14 cellular contexts compared by ENCODE assay signal in genomic region chr7:118250860-118251494, GRCh38. TPM values are rescaled to one million over a fixed set of nuclear protein-coding genes. Genes with fewer than 3 reads are reported as not detected.
DNase-seq lines count a peak whose midpoint lies in the region; ATAC-seq and TF ChIP-seq lines count a peak whose summit lies in the region.
"Had no signal": no experiment of that assay in that cellular context is flagged by ENCODE, and none has a peak within 500 bp of the region (broad histone marks: within the 10 kb centered on the region; RNA-seq: fewer than 3 reads in every experiment).

No MANE protein-coding gene starts in this region.

- no peak overlapping the region for H3K27ac Mint-ChIP-seq in glutamatergic neuron (ENCODE audit: unreplicated experiment)
- H3K27ac Mint-ChIP-seq: activated CD4-positive, alpha-beta memory T cell treated with anti-CD3 and anti-CD28 coated beads, Interleukin-2, amount 10 ng/mL, durations not matched to agents 7 days and 5 days; activated naive CD4-positive, alpha-beta T cell treated with anti-CD3 and anti-CD28 coated beads, Interleukin-2, amount 10 ng/mL, durations not matched to agents 7 days and 5 days; stimulated activated naive B cell treated with anti-CD40 and anti-IgM and Interleukin-4, amounts not matched to agents 10 μg/mL and 1 μg/mL and 100 μg/mL, for 72 hours had no signal

- peaks cover 2% of the 10 kb centered on the region for H3K27me3 Mint-ChIP-seq in glutamatergic neuron (ENCODE audit: unreplicated experiment)
- H3K27me3 Mint-ChIP-seq: activated naive CD4-positive, alpha-beta T cell treated with anti-CD3 and anti-CD28 coated beads, Interleukin-2, amount 10 ng/mL, durations not matched to agents 7 days and 5 days had no signal

- no peak overlapping the region for H3K4ac ChIP-seq in IMR-90 (ENCODE audit: low read depth, low read length)

- H4K20me1 ChIP-seq in IMR-90 (ENCODE audit: insufficient read depth, low read length) = no peaks in the 10 kb centered on the region

- H2BK120ac ChIP-seq in IMR-90 (ENCODE audit: low read depth, low read length) = no peak overlapping the region

- TF ChIP-seq POLR2A in IMR-90 (IDR thresholded peaks at IDR 0.05; ENCODE audit: low read depth, low read length) = no peak
- no peak for TF ChIP-seq POLR2A in transverse colon (IDR thresholded peaks at IDR 0.05)

- DNase-seq in AG09309 (ENCODE audit: low read depth) (no peak), IMR-90 (no peak), glutamatergic neuron (no peak), NCI-H446 (lab: John Stamatoyannopoulos, UW) (no peak), transverse colon (no peak)
- DNase-seq in effector CD4-positive, alpha-beta T cell = no peak
- DNase-seq: activated CD4-positive, alpha-beta memory T cell treated with anti-CD3 and anti-CD28 coated beads, Interleukin-2, amount 10 ng/mL, durations not matched to agents 7 days and 5 days; activated naive CD4-positive, alpha-beta T cell treated with anti-CD3 and anti-CD28 coated beads, Interleukin-2, amount 10 ng/mL, durations not matched to agents 7 days and 5 days; NCI-H187 treated with DMSO at 0.1 percent for 48 hours; stimulated activated CD4-positive, alpha-beta T cell treated with anti-CD3 and anti-CD28 coated beads, Interleukin-2, amount 100 ng/mL, for 24 hours; stimulated activated naive B cell treated with anti-CD40 and anti-IgM and Interleukin-4, amounts not matched to agents 10 μg/mL and 1 μg/mL and 100 μg/mL, for 72 hours had no signal

- no peak overlapping the region for H2AK5ac ChIP-seq in IMR-90 (ENCODE audit: low read depth, low read length)

- H3K36me3 ChIP-seq in IMR-90 (ENCODE audit: control insufficient read depth, insufficient read depth, low read length) (no peaks in the 10 kb centered on the region), transverse colon (no peaks in the 10 kb centered on the region)

- TF ChIP-seq RAD21 in IMR-90 (IDR thresholded peaks at IDR 0.05; ENCODE audit: low read length) = no peak

- H3K4me2 ChIP-seq in IMR-90 (ENCODE audit: low read depth, low read length) = no peak overlapping the region

- no peak overlapping the region for H2BK5ac ChIP-seq in IMR-90 (ENCODE audit: low read depth, low read length, poor library complexity, severe bottlenecking)

- no peak overlapping the region for H2AK9ac ChIP-seq in IMR-90 (replicated peaks; ENCODE audit: low read depth, low read length, poor library complexity)

- no peak overlapping the region for H4K5ac ChIP-seq in IMR-90 (ENCODE audit: low read depth, low read length)

- H3K4me3 Mint-ChIP-seq in glutamatergic neuron (ENCODE audit: unreplicated experiment) = no peak overlapping the region
- H3K4me3 Mint-ChIP-seq: activated CD4-positive, alpha-beta memory T cell treated with anti-CD3 and anti-CD28 coated beads, Interleukin-2, amount 10 ng/mL, durations not matched to agents 7 days and 5 days; activated naive CD4-positive, alpha-beta T cell treated with anti-CD3 and anti-CD28 coated beads, Interleukin-2, amount 10 ng/mL, durations not matched to agents 7 days and 5 days; stimulated activated naive B cell treated with anti-CD40 and anti-IgM and Interleukin-4, amounts not matched to agents 10 μg/mL and 1 μg/mL and 100 μg/mL, for 72 hours had no signal

- H3K14ac ChIP-seq in IMR-90 (replicated peaks; ENCODE audit: low read depth, low read length) = no peak overlapping the region

- H3K4me1 Mint-ChIP-seq in glutamatergic neuron (ENCODE audit: low read depth, unreplicated experiment) = no peaks in the 10 kb centered on the region
- H3K4me1 Mint-ChIP-seq: activated CD4-positive, alpha-beta memory T cell treated with anti-CD3 and anti-CD28 coated beads, Interleukin-2, amount 10 ng/mL, durations not matched to agents 7 days and 5 days; activated naive CD4-positive, alpha-beta T cell treated with anti-CD3 and anti-CD28 coated beads, Interleukin-2, amount 10 ng/mL, durations not matched to agents 7 days and 5 days; stimulated activated naive B cell treated with anti-CD40 and anti-IgM and Interleukin-4, amounts not matched to agents 10 μg/mL and 1 μg/mL and 100 μg/mL, for 72 hours had no signal

- H2AFZ ChIP-seq in IMR-90 (replicated peaks; ENCODE audit: low read length, poor library complexity) = no peak overlapping the region

- no peak overlapping the region for H2BK20ac ChIP-seq in IMR-90 (ENCODE audit: low read depth, low read length)

- no peak overlapping the region for H3K18ac ChIP-seq in IMR-90 (ENCODE audit: low read depth, low read length)

- H3K9me3 ChIP-seq in IMR-90 (ENCODE audit: control insufficient read depth, insufficient read depth, low read length) (no peaks in the 10 kb centered on the region), transverse colon (no peaks in the 10 kb centered on the region)

- H3K27me3 ChIP-seq in IMR-90 (ENCODE audit: control insufficient read depth, insufficient read depth, low read length) = no peaks in the 10 kb centered on the region
- no peaks in the 10 kb centered on the region for H3K27me3 ChIP-seq in transverse colon

- H3K4me1 ChIP-seq in IMR-90 (ENCODE audit: control insufficient read depth, insufficient read depth, low read length) (no peaks in the 10 kb centered on the region), transverse colon (no peaks in the 10 kb centered on the region)

- 100% methylated on average over 2 of the region's 4 CpGs; no CpG with 5 or more reads in 1 of the 2 experiments for WGBS in IMR-90 (ENCODE audit: extremely low coverage in 2 of 2, insufficient read length in 1 of 2), 2 experiments
- 82 to 85% methylated on average over 4 of the region's 4 CpGs for WGBS in transverse colon (ENCODE audit: low coverage in 1 of 2), 2 donors

- intact Hi-C loops in IMR-90 (cut with micrococcal nuclease) = no loop called here
- intact Hi-C loops in transverse colon (cut with DNase I; ENCODE audit: low total_unique reads) = no loop called here

- H3K9me1 ChIP-seq in IMR-90 (ENCODE audit: insufficient read depth, low read length) = no peaks in the 10 kb centered on the region

- no peak overlapping the region for H3K27ac ChIP-seq in IMR-90 (ENCODE audit: insufficient read depth, low read length)
- H3K27ac ChIP-seq in VCaP = no peak overlapping the region
- no peak overlapping the region for H3K27ac ChIP-seq in transverse colon

- H4K91ac ChIP-seq in IMR-90 (ENCODE audit: insufficient read depth, low read depth, low read length) = no peak overlapping the region

- no peaks in the 10 kb centered on the region for H3K9me3 Mint-ChIP-seq in glutamatergic neuron (ENCODE audit: unreplicated experiment)
- H3K9me3 Mint-ChIP-seq: activated CD4-positive, alpha-beta memory T cell treated with anti-CD3 and anti-CD28 coated beads, Interleukin-2, amount 10 ng/mL, durations not matched to agents 7 days and 5 days; activated naive CD4-positive, alpha-beta T cell treated with anti-CD3 and anti-CD28 coated beads, Interleukin-2, amount 10 ng/mL, durations not matched to agents 7 days and 5 days had no signal

- H3K79me1 ChIP-seq in IMR-90 (ENCODE audit: low read depth in 1 of 2, low read length in 2 of 2) = no peaks in the 10 kb centered on the region

- no peak overlapping the region for H3K4me3 ChIP-seq in AG09309 (ENCODE audit: control insufficient read depth, low read depth, low read length)
- H3K4me3 ChIP-seq in IMR-90 (ENCODE audit: insufficient read depth, low read depth, low read length) = no peak overlapping the region
- no peak overlapping the region for H3K4me3 ChIP-seq in transverse colon
- H3K4me3 ChIP-seq: lung had no signal

- dilution Hi-C loops in IMR-90 (cut with HindIII; ENCODE audit: low sequenced_read_pairs, unreplicated experiment) = no loop called here

- TF ChIP-seq CTCF in AG09309 (IDR thresholded peaks at IDR 0.05; ENCODE audit: control insufficient read depth, insufficient read depth, low read depth, low read length, missing control alignments) (peak; percentile 1), IMR-90 (conservative IDR thresholded peaks at IDR 0.05; ENCODE audit: low read depth, low read length) (peak; percentile 15; the same call in 1 of the 2 replicates), VCaP (conservative IDR thresholded peaks at IDR 0.05) (peak; percentile 88), glutamatergic neuron (IDR thresholded peaks at IDR 0.05; ENCODE audit: partially characterized antibody, unreplicated experiment) (peak; percentile 33), transverse colon (IDR thresholded peaks at IDR 0.05) (no peak)

- in situ Hi-C loops in IMR-90 (cut with MboI; ENCODE audit: low sequenced_read_pairs) (no loop called here), transverse colon (cut with MboI; ENCODE audit: low pct_ligation_motif_present in 1 of 4, low pct_unique_long_range_greater_than_20kb in 1 of 4, low sequenced_read_pairs in 3 of 4) (no loop called here)

- H3K9ac ChIP-seq in IMR-90 (ENCODE audit: low read depth, low read length) = no peak overlapping the region

- CTCF ChIA-PET in IMR-90 (lab: Yijun Ruan, JAX) = interaction anchor here (0.6 kb wide), 1 partner anchor 241 kb away, joined by 3 read pairs; no protein-coding TSS in a partner anchor

- POLR2A ChIA-PET in IMR-90 (lab: Charles Lee; ENCODE audit: unreplicated experiment) = no interaction called here

- no peak overlapping the region for H3K56ac ChIP-seq in IMR-90 (ENCODE audit: extremely low read depth, insufficient read depth, low read length)

- H3K23ac ChIP-seq in IMR-90 (ENCODE audit: low read depth, low read length) = no peak overlapping the region

- H3K36me3 Mint-ChIP-seq in glutamatergic neuron (ENCODE audit: unreplicated experiment) = no peaks in the 10 kb centered on the region
- H3K36me3 Mint-ChIP-seq: activated naive CD4-positive, alpha-beta T cell treated with anti-CD3 and anti-CD28 coated beads, Interleukin-2, amount 10 ng/mL, durations not matched to agents 7 days and 5 days; stimulated activated naive B cell treated with anti-CD40 and anti-IgM and Interleukin-4, amounts not matched to agents 10 μg/mL and 1 μg/mL and 100 μg/mL, for 72 hours had no signal

- TF ChIP-seq EP300 in transverse colon (IDR thresholded peaks at IDR 0.05; ENCODE audit: low read depth) = no peak

- ATAC-seq in IMR-90 (ENCODE audit: low read depth) (no peak), HG02623 (IDR thresholded peaks at IDR 0.05; ENCODE audit: unreplicated experiment) (no peak)
- ATAC-seq: stimulated activated naive B cell treated with anti-CD40 and anti-IgM and Interleukin-4, amounts not matched to agents 10 μg/mL and 1 μg/mL and 100 μg/mL, for 72 hours had no signal

- no peak overlapping the region for H2BK15ac ChIP-seq in IMR-90 (ENCODE audit: low read depth, low read length)

- no TSS peak for BruUV-seq in IMR-90 (replicated peaks; lab: Mats Ljungman, UMichigan)

- H4K8ac ChIP-seq in IMR-90 (ENCODE audit: low read depth in 2 of 2, low read length in 2 of 2) = no peak overlapping the region

TF ChIP-seq in IMR-90, 13 proteins besides CTCF, POLR2A, EP300 and RAD21 (continues in another document):
- TF ChIP-seq CEBPB (IDR thresholded peaks at IDR 0.05; ENCODE audit: low read depth, low read length) (no peak), MXI1 (IDR thresholded peaks at IDR 0.05; ENCODE audit: borderline replicate concordance, low read depth, low read length) (no peak)

RNA-seq across cellular contexts. Expression of gene ANKRD7, which starts 26.5 kb away (rescaled TPM):
- total RNA-seq in IMR-90 (2012; rRNA removed) (0.18 and 0.28 TPM in 2 replicates), glutamatergic neuron (ENCODE audit: unreplicated experiment) (not detected), transverse colon (1 to 10 TPM in 1 of 4 donors, under 1 TPM in 1, not detected in 2; 0.27 to 1.4 TPM)
- polyA plus RNA-seq in IMR-90 (2012; rRNA removed) = 0.17 TPM in 2 replicates
- polyA plus RNA-seq in IMR-90 (2012; cell fraction: cytosol; rRNA removed) = 0.03 TPM in 1 of 2 replicates, not detected in the other
- polyA plus RNA-seq in IMR-90 (2012; cell fraction: nucleus; rRNA removed; ENCODE audit: low replicate concordance) = 0.06 TPM in 1 of 2 replicates, not detected in the other
- total RNA-seq: activated CD4-positive, alpha-beta memory T cell treated with anti-CD3 and anti-CD28 coated beads, Interleukin-2, amount 10 ng/mL, durations not matched to agents 7 days and 5 days had no signal

Comparison
In these comparisons a context has a peak if more than half of its experiments do, and no peak if none do; other contexts are left out.
1. CTCF ChIP-seq: peak in AG09309 (single experiment), IMR-90 (single experiment), VCaP (single experiment) and glutamatergic neuron (single experiment); none in transverse colon (0 of 5).